11 cellular contexts compared by ENCODE assay signal in the genomic region with DNA sequence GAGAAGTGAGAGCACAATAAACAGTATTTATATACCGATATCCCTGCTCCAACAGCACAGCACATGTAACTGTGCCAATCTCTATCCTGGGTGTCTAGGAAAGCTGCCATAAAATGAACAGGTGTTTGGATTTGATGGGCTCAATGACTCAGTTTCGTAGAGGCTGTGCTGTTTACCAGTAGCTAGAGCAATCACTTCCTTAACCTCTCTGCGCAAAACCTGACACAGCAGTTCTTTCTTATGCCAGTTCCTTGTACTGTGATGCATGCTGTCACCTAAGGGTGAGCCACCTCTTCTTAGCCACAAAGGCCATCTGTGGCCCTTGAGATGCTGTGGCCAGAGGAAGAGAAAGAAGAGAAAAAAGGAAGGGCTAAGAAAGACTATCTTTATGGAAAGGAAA. TPM values are rescaled to one million over a fixed set of nuclear protein-coding genes. Genes with fewer than 3 reads are reported as not detected.
A peak's percentile ranks its signal among the peaks of the same experiment; 100 is the strongest.
DNase-seq lines count a peak whose midpoint lies in the region; ATAC-seq and TF ChIP-seq lines count a peak whose summit lies in the region.
"Had no signal": no experiment of that assay in that cellular context is flagged by ENCODE, and none has a peak within 500 bp of the region (broad histone marks: within the 10 kb centered on the region; RNA-seq: fewer than 3 reads in every experiment).

No MANE protein-coding gene starts in this region.

- TF ChIP-seq CTCF in right atrium auricular region (IDR thresholded peaks at IDR 0.05): no peak

- H3K4me3 ChIP-seq in right cardiac atrium (ENCODE audit: low read length) (no peak overlapping the region), right atrium auricular region (no peak overlapping the region)
- H3K4me3 ChIP-seq: testis had no signal

- H3K9me3 ChIP-seq in right cardiac atrium (ENCODE audit: control insufficient read depth, low read length) (no peaks in the 10 kb centered on the region), right atrium auricular region (no peaks in the 10 kb centered on the region)
- H3K9me3 ChIP-seq: testis had no signal

- no peaks in the 10 kb centered on the region for H3K27me3 Mint-ChIP-seq in activated T-helper 17 cell treated with anti-CD3 and anti-CD28 coated beads, Interleukin-2, amount 50 U/mL, for 72 hours

- H3K4me1 ChIP-seq in right cardiac atrium (ENCODE audit: control insufficient read depth, insufficient read depth, low read length): peaks cover 3% of the 10 kb centered on the region
- H3K4me1 ChIP-seq in right atrium auricular region: no peaks in the 10 kb centered on the region
- H3K4me1 ChIP-seq: testis had no signal

- intact Hi-C loops in right cardiac atrium (cut with DNase I): no loop called here

- no peak overlapping the region for H3K27ac Mint-ChIP-seq in activated T-helper 17 cell treated with anti-CD3 and anti-CD28 coated beads, Interleukin-2, amount 50 U/mL, for 72 hours

- H3K27me3 ChIP-seq in right cardiac atrium (ENCODE audit: control insufficient read depth, insufficient read depth): no peaks in the 10 kb centered on the region
- no peaks in the 10 kb centered on the region for H3K27me3 ChIP-seq in right atrium auricular region
- H3K27me3 ChIP-seq: testis had no signal

- peak; percentile 31 to 44 for ATAC-seq in right cardiac atrium
- peak; percentile 63 for ATAC-seq in HG03354 (IDR thresholded peaks at IDR 0.05; ENCODE audit: poor library complexity, severe bottlenecking, unreplicated experiment)
- peak; percentile 74 for ATAC-seq in activated T-helper 17 cell treated with anti-CD3 and anti-CD28 coated beads, Interleukin-2, amount 50 U/mL, for 72 hours (replicated peaks)

- H3K4me3 Mint-ChIP-seq in activated T-helper 17 cell treated with anti-CD3 and anti-CD28 coated beads, Interleukin-2, amount 50 U/mL, for 72 hours: no peak overlapping the region

- peaks cover 27% of the 10 kb centered on the region for H3K36me3 ChIP-seq in right atrium auricular region

- no peaks in the 10 kb centered on the region for H3K4me1 Mint-ChIP-seq in activated T-helper 17 cell treated with anti-CD3 and anti-CD28 coated beads, Interleukin-2, amount 50 U/mL, for 72 hours

- 83% methylated on average over 3 of the region's 3 CpGs for WGBS in right cardiac atrium

- no peaks in the 10 kb centered on the region for H3K9me3 Mint-ChIP-seq in activated T-helper 17 cell treated with anti-CD3 and anti-CD28 coated beads, Interleukin-2, amount 50 U/mL, for 72 hours

- peaks cover 61% of the 10 kb centered on the region for H3K36me3 Mint-ChIP-seq in activated T-helper 17 cell treated with anti-CD3 and anti-CD28 coated beads, Interleukin-2, amount 50 U/mL, for 72 hours (ENCODE audit: low read depth)

- H3K27ac ChIP-seq in right cardiac atrium (ENCODE audit: low read length): no peak overlapping the region
- H3K27ac ChIP-seq in right atrium auricular region: no peak overlapping the region
- H3K27ac ChIP-seq: RWPE1, testis had no signal

- DNase-seq in right cardiac atrium (no peak), right atrium auricular region (ENCODE audit: low spot score) (no peak), NCI-H1048 (lab: John Stamatoyannopoulos, UW) (no peak), epidermal melanocyte (ENCODE audit: insufficient read length, low spot score) (no peak), NCI-H345 (lab: John Stamatoyannopoulos, UW) (no peak), GOT3 (lab: John Stamatoyannopoulos, UW) (no peak)
- DNase-seq: left cardiac atrium, testis had no signal

RNA-seq across cellular contexts. Expression of gene SHPRH, which starts 59.3 kb away (rescaled TPM):
- total RNA-seq in right cardiac atrium (10 to 100 TPM; 11.9 to 15.1 (median 13.7) TPM), right atrium auricular region (10 to 100 TPM in 1 of 2 donors, 1 to 10 TPM in 1; 9.7 to 12.7 TPM)
- 3.5 TPM for polyA plus RNA-seq in right cardiac atrium
- 10 to 100 TPM; 12.0 to 15.9 TPM for total RNA-seq in activated T-helper 17 cell treated with anti-CD3 and anti-CD28 coated beads, Interleukin-2, amount 50 U/mL, for 72 hours
